In genomic region chr5:124927735-124928134, GRCh38 we compare ENCODE assay signal across 19 cellular contexts.
DNase-seq lines count a peak whose midpoint lies in the region; ATAC-seq, FAIRE-seq and TF ChIP-seq lines count a peak whose summit lies in the region.
"Had no signal": no experiment of that assay in that cellular context is flagged by ENCODE, and none has a peak within 500 bp of the region (broad histone marks: within the 10 kb centered on the region; RNA-seq: fewer than 3 reads in every experiment).

No MANE protein-coding gene starts in this region.

- no peak overlapping the region for H3K4me2 ChIP-seq in neural progenitor cell

- H3K4me1 Mint-ChIP-seq in endodermal cell (peaks cover 28% of the 10 kb centered on the region), neural progenitor cell (no peaks in the 10 kb centered on the region)

- no peaks in the 10 kb centered on the region for H3K79me2 ChIP-seq in neural progenitor cell (ENCODE audit: low read depth)

- H3K27ac Mint-ChIP-seq in endodermal cell (peak overlapping the region; percentile 79), neural progenitor cell (peak overlapping the region; percentile 30)

- no peaks in the 10 kb centered on the region for H4K20me1 ChIP-seq in neural progenitor cell (ENCODE audit: low read depth)

- H3K27me3 Mint-ChIP-seq in endodermal cell (ENCODE audit: insufficient read depth) = peaks cover 6% of the 10 kb centered on the region
- peaks cover 1% of the 10 kb centered on the region for H3K27me3 Mint-ChIP-seq in neural progenitor cell (ENCODE audit: insufficient read depth, low read depth)

- H3K4me3 Mint-ChIP-seq in endodermal cell (no peak overlapping the region), neural progenitor cell (no peak overlapping the region)

- TF ChIP-seq CTCF in endodermal cell (conservative IDR thresholded peaks at IDR 0.05) = no peak
- TF ChIP-seq CTCF in neural progenitor cell (IDR thresholded peaks at IDR 0.05) = no peak

- peak; percentile 10 for FAIRE-seq in RCC 7860 (lab: Jason Lieb, UNC)
- no peak for FAIRE-seq in small intestine (lab: Jason Lieb, UNC)

- H2AFZ ChIP-seq in neural progenitor cell (replicated peaks) = no peak overlapping the region

- H3K9me3 Mint-ChIP-seq in endodermal cell (peaks cover 2% of the 10 kb centered on the region), neural progenitor cell (peaks cover 20% of the 10 kb centered on the region)

- 74 to 78% methylated on average over 3 of the region's 3 CpGs for WGBS in endodermal cell (ENCODE audit: insufficient coverage in 1 of 2, insufficient read length in 1 of 2), 2 experiments
- WGBS in small intestine, 3 donors = 85 to 98% (median 91%) methylated on average over 3 of the region's 3 CpGs

- no peak for ATAC-seq in GM19455 (IDR thresholded peaks at IDR 0.05; ENCODE audit: unreplicated experiment)
- ATAC-seq: left colon; stimulated activated naive CD8-positive, alpha-beta T cell treated with anti-CD3 and anti-CD28 coated beads, Interleukin-15, Interleukin-2, amounts not matched to agents 100 U/mL and 50 U/mL, for 24 hours had no signal

- no peaks in the 10 kb centered on the region for H3K36me3 ChIP-seq in endodermal cell (ENCODE audit: control insufficient read depth, insufficient read depth, low read length)
- no peaks in the 10 kb centered on the region for H3K36me3 ChIP-seq in neural progenitor cell
- H3K36me3 ChIP-seq in small intestine (ENCODE audit: control insufficient read depth in 2 of 2, insufficient read depth in 2 of 2, low read length in 2 of 2) = no peaks in the 10 kb centered on the region
- H3K36me3 ChIP-seq: colonic mucosa, esophagus muscularis mucosa, uterus had no signal

- DNase-seq in ELR (ENCODE audit: low read depth) (peak; percentile 40), RCC 7860 (ENCODE audit: low spot score) (peak; percentile 72), endodermal cell (no peak), neural progenitor cell (ENCODE audit: low spot score) (no peak), small intestine (no peak), T-helper 1 cell (no peak)
- DNase-seq in activated effector memory CD4-positive, alpha-beta T cell treated with anti-CD3 and anti-CD28 coated beads, Interleukin-2, amount 50 U/mL, for 16 hours = no peak
- DNase-seq: activated CD4-positive, CD25-positive, alpha-beta regulatory T cell; amniotic stem cell; colonic mucosa; left colon; NCI-H1436 treated with DMSO at 0.1 percent for 48 hours; NCI-H510A; OCI-M1; stimulated activated CD4-positive, alpha-beta T cell treated with anti-CD3 and anti-CD28 coated beads, Interleukin-12 subunit alpha, Interleukin-12 subunit beta, amount 100 ng/mL, for 4 hours; stimulated activated naive CD8-positive, alpha-beta T cell treated with anti-CD3 and anti-CD28 coated beads, Interleukin-15, Interleukin-2, amounts not matched to agents 100 U/mL and 50 U/mL, for 24 hours; uterus had no signal

- H3K27ac ChIP-seq in endodermal cell (ENCODE audit: low read depth, low read length) (no peak overlapping the region), neural progenitor cell (no peak overlapping the region), small intestine (ENCODE audit: low read depth in 1 of 2, low read length in 1 of 2) (no peak overlapping the region)
- H3K27ac ChIP-seq: colonic mucosa, esophagus muscularis mucosa, uterus had no signal

- H3K4me3 ChIP-seq in endodermal cell (ENCODE audit: low read length) (no peak overlapping the region), neural progenitor cell (no peak overlapping the region), small intestine (ENCODE audit: low read depth in 1 of 2, low read length in 2 of 2) (no peak overlapping the region)
- H3K4me3 ChIP-seq: colonic mucosa, esophagus muscularis mucosa, uterus had no signal

- H3K27me3 ChIP-seq in endodermal cell (ENCODE audit: control insufficient read depth, insufficient read depth, low read length, poor library complexity, severe bottlenecking) (no peaks in the 10 kb centered on the region), neural progenitor cell (no peaks in the 10 kb centered on the region), small intestine (ENCODE audit: control insufficient read depth in 2 of 2, insufficient read depth in 2 of 2, low read length in 2 of 2) (no peaks in the 10 kb centered on the region)
- H3K27me3 ChIP-seq: colonic mucosa, esophagus muscularis mucosa, uterus had no signal

- no peaks in the 10 kb centered on the region for H3K9me3 ChIP-seq in endodermal cell (ENCODE audit: control insufficient read depth, low read length)
- no peaks in the 10 kb centered on the region for H3K9me3 ChIP-seq in neural progenitor cell (ENCODE audit: low read depth)
- no peaks in the 10 kb centered on the region for H3K9me3 ChIP-seq in small intestine (ENCODE audit: control insufficient read depth, low read depth)
- H3K9me3 ChIP-seq: colonic mucosa, esophagus muscularis mucosa, uterus had no signal

- no peak overlapping the region for H3K9ac ChIP-seq in endodermal cell (ENCODE audit: extremely low read depth, low read length, poor library complexity, severe bottlenecking)
- H3K9ac ChIP-seq in neural progenitor cell = no peak overlapping the region

- H3F3A ChIP-seq in neural progenitor cell (ENCODE audit: low read depth) = peaks cover 20% of the 10 kb centered on the region

- peaks cover 20% of the 10 kb centered on the region for H3K4me1 ChIP-seq in endodermal cell (ENCODE audit: control insufficient read depth, insufficient read depth, low read length)
- peaks cover 16% of the 10 kb centered on the region for H3K4me1 ChIP-seq in neural progenitor cell
- H3K4me1 ChIP-seq in small intestine (ENCODE audit: control insufficient read depth in 2 of 2, insufficient read depth in 1 of 2, low read depth in 1 of 2, low read length in 1 of 2) = no peaks in the 10 kb centered on the region
- H3K4me1 ChIP-seq: uterus had no signal

- H3K36me3 Mint-ChIP-seq in endodermal cell (ENCODE audit: low read depth) (no peaks in the 10 kb centered on the region), neural progenitor cell (peaks cover 19% of the 10 kb centered on the region)

Comparison
In these comparisons a context has a peak if more than half of its experiments do, and no peak if none do; other contexts are left out.
1. DNase-seq: peak in ELR (single experiment) and RCC 7860 (single experiment); none in endodermal cell (single experiment), neural progenitor cell (single experiment), small intestine (single experiment), activated effector memory CD4-positive, alpha-beta T cell treated with anti-CD3 and anti-CD28 coated beads, Interleukin-2, amount 50 U/mL, for 16 hours (single experiment) and T-helper 1 cell (0 of 5).